Comparison of ENCODE assay signal across 13 cellular contexts in the genomic region with DNA sequence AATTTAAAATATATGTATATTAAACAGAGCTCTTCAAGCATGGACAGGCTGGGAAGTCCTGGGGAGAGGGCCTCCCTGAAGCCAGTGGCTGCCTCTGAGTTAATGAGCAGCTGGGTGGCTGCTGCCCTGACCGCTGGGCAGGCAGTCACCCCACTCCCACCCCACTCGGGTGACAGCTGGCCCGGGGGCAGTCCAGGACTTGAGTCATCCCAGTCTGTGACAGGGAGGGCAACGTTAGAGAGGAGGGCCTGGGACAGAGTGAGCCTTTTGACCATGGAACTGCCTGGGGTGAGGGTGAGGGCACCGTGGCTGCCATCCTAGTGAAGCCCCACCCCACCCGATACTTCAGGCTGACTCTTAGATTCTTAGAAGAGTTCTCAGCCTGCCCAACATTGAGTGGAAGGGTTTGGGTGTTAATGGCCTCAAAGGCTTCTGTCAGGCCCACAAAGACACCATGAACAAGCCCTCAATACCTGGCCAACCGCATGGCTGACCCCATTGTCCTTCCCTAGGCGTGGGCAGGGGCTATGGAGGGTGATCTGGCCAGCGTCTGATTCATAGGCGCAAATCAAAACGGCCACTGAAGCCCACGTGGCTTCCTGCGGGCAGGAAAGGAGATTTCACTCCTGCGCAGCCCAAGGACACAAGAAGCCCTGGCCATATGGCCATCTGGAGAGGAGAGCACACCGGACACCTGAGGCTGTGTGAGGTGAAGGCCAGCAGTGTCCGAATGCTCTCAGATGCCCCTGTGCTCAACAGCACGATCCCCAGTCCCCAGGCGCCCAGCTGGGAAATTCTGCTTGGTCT. TPM values are rescaled to one million over a fixed set of nuclear protein-coding genes. Genes with fewer than 3 reads are reported as not detected.
DNase-seq lines count a peak whose midpoint lies in the region; ATAC-seq and TF ChIP-seq lines count a peak whose summit lies in the region.
"Had no signal": no experiment of that assay in that cellular context is flagged by ENCODE, and none has a peak within 500 bp of the region (broad histone marks: within the 10 kb centered on the region; RNA-seq: fewer than 3 reads in every experiment).

No MANE protein-coding gene starts in this region.

- no peak for TF ChIP-seq POLR2A in gastrocnemius medialis (IDR thresholded peaks at IDR 0.05)

- H3K9me3 Mint-ChIP-seq in activated CD8-positive, alpha-beta memory T cell treated with anti-CD3 and anti-CD28 coated beads, Interleukin-2, amount 10 ng/mL, durations not matched to agents 7 days and 5 days (ENCODE audit: low read depth): no peaks in the 10 kb centered on the region
- no peaks in the 10 kb centered on the region for H3K9me3 Mint-ChIP-seq in activated CD4-positive, alpha-beta memory T cell treated with anti-CD3 and anti-CD28 coated beads for 36 hours
- H3K9me3 Mint-ChIP-seq: naive B cell had no signal

- POLR2A ChIA-PET in activated CD4-positive, alpha-beta memory T cell treated with anti-CD3 and anti-CD28 coated beads for 36 hours (lab: Charles Lee): interaction anchor here (0.7 to 2.4 kb wide), 6 partner anchors 17 to 92 kb away, joined by 3 to 12 read pairs (median 4); a partner anchor contains a TSS

- H3K27me3 Mint-ChIP-seq in activated CD8-positive, alpha-beta memory T cell treated with anti-CD3 and anti-CD28 coated beads, Interleukin-2, amount 10 ng/mL, durations not matched to agents 7 days and 5 days: peaks cover 5% of the 10 kb centered on the region
- peaks cover 1% of the 10 kb centered on the region for H3K27me3 Mint-ChIP-seq in activated CD4-positive, alpha-beta memory T cell treated with anti-CD3 and anti-CD28 coated beads for 36 hours

- intact Hi-C loops in activated CD4-positive, alpha-beta memory T cell treated with anti-CD3 and anti-CD28 coated beads for 36 hours (cut with micrococcal nuclease): loop anchor here (1.0 to 2.0 kb wide), 2 partner anchors 12 to 33 kb away; no protein-coding TSS in a partner anchor
- intact Hi-C loops in gastrocnemius medialis (cut with DNase I; ENCODE audit: low total_unique reads): loop anchor here (10.0 kb wide), 1 partner anchor 49 kb away; a partner anchor contains a TSS

- no peaks in the 10 kb centered on the region for H3K36me3 ChIP-seq in gastrocnemius medialis

- no peaks in the 10 kb centered on the region for H3K9me3 ChIP-seq in gastrocnemius medialis

- no peak overlapping the region for H3K4me3 ChIP-seq in gastrocnemius medialis

- peak overlapping the region; percentile 90 for H3K27ac Mint-ChIP-seq in activated CD8-positive, alpha-beta memory T cell treated with anti-CD3 and anti-CD28 coated beads, Interleukin-2, amount 10 ng/mL, durations not matched to agents 7 days and 5 days
- peak overlapping the region; percentile 92 for H3K27ac Mint-ChIP-seq in activated CD4-positive, alpha-beta memory T cell treated with anti-CD3 and anti-CD28 coated beads for 36 hours
- H3K27ac Mint-ChIP-seq: naive B cell had no signal

- TF ChIP-seq CTCF in gastrocnemius medialis (IDR thresholded peaks at IDR 0.05 in 4 of 5, conservative IDR thresholded peaks at IDR 0.05 in 1 of 5): no peak

- H3K36me3 Mint-ChIP-seq in activated CD8-positive, alpha-beta memory T cell treated with anti-CD3 and anti-CD28 coated beads, Interleukin-2, amount 10 ng/mL, durations not matched to agents 7 days and 5 days: no peaks in the 10 kb centered on the region
- H3K36me3 Mint-ChIP-seq in activated CD4-positive, alpha-beta memory T cell treated with anti-CD3 and anti-CD28 coated beads for 36 hours: no peaks in the 10 kb centered on the region
- H3K36me3 Mint-ChIP-seq: naive B cell had no signal

- peaks cover 11 to 26% (median 13%) of the 10 kb centered on the region in 3 donors for H3K27me3 ChIP-seq in gastrocnemius medialis

- DNase-seq in activated CD8-positive, alpha-beta memory T cell treated with anti-CD3 and anti-CD28 coated beads, Interleukin-2, amount 10 ng/mL, durations not matched to agents 7 days and 5 days: peak; percentile 52
- no peak for DNase-seq in activated CD8-positive, alpha-beta memory T cell treated with anti-CD3 and anti-CD28 coated beads, Interleukin-2, amount 50 U/mL, for 48 hours
- peak; percentile 41 for DNase-seq in activated CD4-positive, alpha-beta memory T cell treated with anti-CD3 and anti-CD28 coated beads for 36 hours
- peak; percentile 36 for DNase-seq in glomerular visceral epithelial cell (ENCODE audit: extremely low spot score)
- DNase-seq in stimulated activated CD8-positive, alpha-beta memory T cell treated with anti-CD3 and anti-CD28 coated beads, Interleukin-4, amount 100 ng/mL, for 48 hours: peak; percentile 50
- DNase-seq in gastrocnemius medialis: no peak
- DNase-seq in G401 (ENCODE audit: low spot score): no peak
- DNase-seq: naive B cell, NCI-H510A had no signal

- in situ Hi-C loops in gastrocnemius medialis (cut with MboI; ENCODE audit: low sequenced_read_pairs in 4 of 4): no loop called here
- in situ Hi-C loops in G401 (cut with HindIII; ENCODE audit: low sequenced_read_pairs): no loop called here

- ATAC-seq in activated CD8-positive, alpha-beta memory T cell treated with anti-CD3 and anti-CD28 coated beads, Interleukin-2, amount 10 ng/mL, durations not matched to agents 7 days and 5 days: no peak
- ATAC-seq in gastrocnemius medialis (no peak), GM18861 (IDR thresholded peaks at IDR 0.05; ENCODE audit: unreplicated experiment) (no peak)
- ATAC-seq: HCT116 had no signal

- H3K4me1 Mint-ChIP-seq in activated CD8-positive, alpha-beta memory T cell treated with anti-CD3 and anti-CD28 coated beads, Interleukin-2, amount 10 ng/mL, durations not matched to agents 7 days and 5 days: peaks cover 65% of the 10 kb centered on the region
- peaks cover 53% of the 10 kb centered on the region for H3K4me1 Mint-ChIP-seq in activated CD4-positive, alpha-beta memory T cell treated with anti-CD3 and anti-CD28 coated beads for 36 hours (ENCODE audit: low read depth)

- CTCF ChIA-PET in activated CD8-positive, alpha-beta memory T cell treated with anti-CD3 and anti-CD28 coated beads, Interleukin-2, amount 10 ng/mL, durations not matched to agents 7 days and 5 days (lab: Charles Lee): interaction anchor here (0.8 to 12.5 kb wide), 10 partner anchors 10 to 91 kb away, joined by 3 to 414 read pairs (median 22); a partner anchor contains a TSS
- CTCF ChIA-PET in activated CD4-positive, alpha-beta memory T cell treated with anti-CD3 and anti-CD28 coated beads for 36 hours (lab: Charles Lee): interaction anchor here (1.2 to 10.9 kb wide), 5 partner anchors 17 to 50 kb away, joined by 5 to 409 read pairs (median 95); a partner anchor contains a TSS

- peaks cover 0 to 7% of the 10 kb centered on the region in 2 donors for H3K4me1 ChIP-seq in gastrocnemius medialis

- no peak overlapping the region for H3K27ac ChIP-seq in gastrocnemius medialis

- peak overlapping the region; percentile 66 for H3K4me3 Mint-ChIP-seq in activated CD8-positive, alpha-beta memory T cell treated with anti-CD3 and anti-CD28 coated beads, Interleukin-2, amount 10 ng/mL, durations not matched to agents 7 days and 5 days
- peak overlapping the region; percentile 72 for H3K4me3 Mint-ChIP-seq in activated CD4-positive, alpha-beta memory T cell treated with anti-CD3 and anti-CD28 coated beads for 36 hours

RNA-seq across cellular contexts. Expression of a gene that starts 47.5 kb away (rescaled TPM):
- total RNA-seq in activated CD8-positive, alpha-beta memory T cell treated with anti-CD3 and anti-CD28 coated beads, Interleukin-2, amount 10 ng/mL, durations not matched to agents 7 days and 5 days: 10 to 100 TPM; 80.0 to 82.7 TPM
- total RNA-seq in activated CD4-positive, alpha-beta memory T cell treated with anti-CD3 and anti-CD28 coated beads for 36 hours: 10 to 100 TPM; 79.3 to 82.3 TPM
- 100 to 1,000 TPM in 1 of 4 donors, 10 to 100 TPM in 3; 53.4 to 106 (median 68.7) TPM for total RNA-seq in gastrocnemius medialis
- 76.7 and 85.7 TPM in 2 replicates for total RNA-seq in G401 (2014; rRNA removed; shearing (Covaris generic))

RNA-seq across cellular contexts. Expression of a gene that starts 48.6 kb away (rescaled TPM):
- 100 to 1,000 TPM in 1 of 2 experiments, 10 to 100 TPM in 1; 54.6 to 178 TPM for total RNA-seq in activated CD8-positive, alpha-beta memory T cell treated with anti-CD3 and anti-CD28 coated beads, Interleukin-2, amount 10 ng/mL, durations not matched to agents 7 days and 5 days
- total RNA-seq in activated CD4-positive, alpha-beta memory T cell treated with anti-CD3 and anti-CD28 coated beads for 36 hours: 10 to 100 TPM; 63.5 to 63.6 TPM
- total RNA-seq in gastrocnemius medialis: 1 to 10 TPM in 1 of 4 donors, under 1 TPM in 2, not detected in 1; 0.64 to 2.4 (median 0.87) TPM
- total RNA-seq in G401 (2014; rRNA removed; shearing (Covaris generic)): not detected in 2 replicates
- total RNA-seq: chondrocyte, HT-29 had no signal

Comparison
In these comparisons a context has a peak if more than half of its experiments do, and no peak if none do; other contexts are left out.
1. DNase-seq: peak in activated CD8-positive, alpha-beta memory T cell treated with anti-CD3 and anti-CD28 coated beads, Interleukin-2, amount 10 ng/mL, durations not matched to agents 7 days and 5 days (single experiment), activated CD4-positive, alpha-beta memory T cell treated with anti-CD3 and anti-CD28 coated beads for 36 hours (single experiment), glomerular visceral epithelial cell (single experiment) and stimulated activated CD8-positive, alpha-beta memory T cell treated with anti-CD3 and anti-CD28 coated beads, Interleukin-4, amount 100 ng/mL, for 48 hours (single experiment); none in activated CD8-positive, alpha-beta memory T cell treated with anti-CD3 and anti-CD28 coated beads, Interleukin-2, amount 50 U/mL, for 48 hours (single experiment), gastrocnemius medialis (0 of 2) and G401 (single experiment).
2. RNA of a gene that starts 48.6 kb away (total RNA-seq): 54.6 to 178 TPM in activated CD8-positive, alpha-beta memory T cell treated with anti-CD3 and anti-CD28 coated beads, Interleukin-2, amount 10 ng/mL, durations not matched to agents 7 days and 5 days and 63.5 to 63.6 TPM in activated CD4-positive, alpha-beta memory T cell treated with anti-CD3 and anti-CD28 coated beads for 36 hours; 0.64 to 2.4 TPM in gastrocnemius medialis and not detected in G401; every median in the first group is over 10 times any median in the second.